10 cellular contexts compared by ENCODE assay signal in the genomic region with DNA sequence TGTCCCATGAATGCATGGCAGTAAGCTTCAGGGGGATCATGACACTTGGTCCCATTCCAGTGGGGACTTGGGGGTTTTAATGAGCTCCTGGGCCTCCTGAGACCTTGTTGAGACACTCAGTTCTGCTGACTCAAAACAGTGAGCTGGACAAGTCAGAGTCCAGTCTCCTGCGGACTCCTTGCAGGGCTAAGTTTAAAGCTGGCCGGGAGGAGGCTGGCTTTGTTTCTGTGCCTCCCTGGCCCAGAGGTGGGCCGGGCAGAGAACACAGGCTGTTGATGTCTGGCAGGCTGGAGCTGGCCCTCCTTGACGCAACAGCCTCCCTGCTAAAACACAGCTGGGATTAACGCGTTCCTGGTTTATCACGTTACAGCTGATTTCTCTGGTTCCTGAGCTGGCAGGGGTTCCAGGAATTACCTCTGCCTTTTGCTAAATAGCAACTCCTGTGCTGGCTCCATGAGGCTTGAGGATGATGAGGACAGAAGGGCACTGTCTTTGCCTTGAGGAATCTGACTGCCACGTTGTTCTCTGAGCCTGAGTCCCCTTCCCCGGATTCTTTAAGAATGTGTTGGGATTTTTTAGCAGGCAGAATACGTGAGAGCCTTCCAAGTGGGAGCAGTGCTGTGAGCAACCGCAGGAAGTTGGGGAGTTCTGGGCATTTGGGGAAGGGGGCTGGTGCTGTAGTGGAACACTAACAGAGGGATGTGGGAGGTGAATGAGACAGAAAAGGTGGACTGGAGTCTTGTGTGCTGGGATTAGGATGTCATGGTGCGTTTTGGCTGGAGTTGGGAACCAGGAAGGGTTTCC. TPM values are rescaled to one million over a fixed set of nuclear protein-coding genes. Genes with fewer than 3 reads are reported as not detected.
DNase-seq lines count a peak whose midpoint lies in the region; ATAC-seq and TF ChIP-seq lines count a peak whose summit lies in the region.
"Had no signal": no experiment of that assay in that cellular context is flagged by ENCODE, and none has a peak within 500 bp of the region (broad histone marks: within the 10 kb centered on the region; RNA-seq: fewer than 3 reads in every experiment).

No MANE protein-coding gene starts in this region.

- DNase-seq in D341Med (ENCODE audit: low spot score) (peak; percentile 45), RWPE1 (ENCODE audit: low spot score) (peak; percentile 36), fibroblast of lung (ENCODE audit: low read depth in 2 of 2) (peak; percentile 56 to 74), osteoblast (ENCODE audit: insufficient read length, low spot score, missing footprints) (no peak), NCI-H2196 (lab: John Stamatoyannopoulos, UW; ENCODE audit: unreplicated experiment) (no peak), omental fat pad (ENCODE audit: low spot score) (no peak)
- DNase-seq: activated CD4-positive, alpha-beta T cell treated with anti-CD3 and anti-CD28 coated beads, Interleukin-2, amount 10 ng/mL, durations not matched to agents 7 days and 5 days had no signal

- H3K4me2 ChIP-seq in fibroblast of lung (ENCODE audit: extremely low read depth, insufficient read depth, low read length) = peak overlapping the region; percentile 17
- peak overlapping the region; percentile 89 for H3K4me2 ChIP-seq in osteoblast (ENCODE audit: insufficient read depth, low read length)

- H2AFZ ChIP-seq in fibroblast of lung (ENCODE audit: low read length) = no peak overlapping the region
- no peak overlapping the region for H2AFZ ChIP-seq in osteoblast (ENCODE audit: low read length)

- H3K27me3 ChIP-seq in fibroblast of lung (ENCODE audit: control insufficient read depth, insufficient read depth, low read length) (peaks cover 13% of the 10 kb centered on the region), osteoblast (ENCODE audit: insufficient read depth, low read length) (peaks cover 11% of the 10 kb centered on the region)

- POLR2A ChIA-PET in RWPE1 (lab: Yijun Ruan, JAX; ENCODE audit: low non-redundant PET) = interaction anchor here (1.1 kb wide), 1 partner anchor 14 kb away, joined by 4 read pairs; no protein-coding TSS in a partner anchor

- no peak overlapping the region for H3K9ac ChIP-seq in fibroblast of lung (ENCODE audit: insufficient read depth, low read length)

- H3K27ac ChIP-seq in RWPE1 (peak overlapping the region; percentile 86), fibroblast of lung (ENCODE audit: insufficient read depth, low read length) (no peak overlapping the region), osteoblast (ENCODE audit: low read depth, low read length) (no peak overlapping the region)

- peaks cover 3% of the 10 kb centered on the region for H3K4me1 ChIP-seq in fibroblast of lung (ENCODE audit: control insufficient read depth, extremely low read depth, insufficient read depth, low read length)
- H3K4me1 ChIP-seq in osteoblast (ENCODE audit: insufficient read depth, low read length) = peaks cover 7% of the 10 kb centered on the region

- H3K9me3 ChIP-seq in fibroblast of lung (ENCODE audit: control insufficient read depth, insufficient read depth, low read depth, low read length) (no peaks in the 10 kb centered on the region), osteoblast (ENCODE audit: low read depth, low read length) (no peaks in the 10 kb centered on the region)

- no peaks in the 10 kb centered on the region for H4K20me1 ChIP-seq in fibroblast of lung (ENCODE audit: control insufficient read depth, extremely low read depth, insufficient read depth, low read length)
- peaks cover 6% of the 10 kb centered on the region for H4K20me1 ChIP-seq in osteoblast (ENCODE audit: insufficient read depth, low read length)

- ATAC-seq in GM18868 (IDR thresholded peaks at IDR 0.05; ENCODE audit: unreplicated experiment) (no peak), omental fat pad (ENCODE audit: low FRiP score) (no peak), HG03439 (IDR thresholded peaks at IDR 0.05; ENCODE audit: unreplicated experiment) (no peak)
- ATAC-seq: stimulated activated memory B cell treated with anti-CD40 and anti-IgM and Interleukin-4, amounts not matched to agents 10 μg/mL and 1 μg/mL and 100 μg/mL, for 72 hours had no signal

- H3K79me2 ChIP-seq in fibroblast of lung (ENCODE audit: control insufficient read depth, insufficient read depth, low read length) = no peaks in the 10 kb centered on the region
- peaks cover 28% of the 10 kb centered on the region for H3K79me2 ChIP-seq in osteoblast (ENCODE audit: insufficient read depth, low read length)

- TF ChIP-seq CTCF in RWPE1 (conservative IDR thresholded peaks at IDR 0.05; ENCODE audit: low read depth) (no peak), fibroblast of lung (conservative IDR thresholded peaks at IDR 0.05 in 1 of 2, IDR thresholded peaks at IDR 0.05 in 1 of 2; ENCODE audit: low read depth in 1 of 2, low read length in 2 of 2) (no peak), osteoblast (IDR thresholded peaks at IDR 0.05; ENCODE audit: extremely low read depth, low read depth, low read length) (no peak), omental fat pad (IDR thresholded peaks at IDR 0.05) (no peak)

- H3K4me3 ChIP-seq in fibroblast of lung (replicated peaks in 1 of 4; ENCODE audit: control extremely low read depth in 1 of 4, insufficient read depth in 1 of 4, low read depth in 3 of 4, low read length in 4 of 4) (peak overlapping the region in 2 of 4 experiments; percentile 43 to 75), osteoblast (ENCODE audit: insufficient read depth, low read length) (peak overlapping the region; percentile 89)

- CTCF ChIA-PET in RWPE1 (lab: Yijun Ruan, JAX) = interaction anchor here (0.8 to 1.6 kb wide), 2 partner anchors 32 to 1279 kb away, joined by 3 to 5 read pairs; no protein-coding TSS in a partner anchor

- H3K36me3 ChIP-seq in fibroblast of lung (ENCODE audit: control insufficient read depth, insufficient read depth, low read length) (no peaks in the 10 kb centered on the region), osteoblast (ENCODE audit: insufficient read depth, low read length) (peaks cover 4% of the 10 kb centered on the region)

RNA-seq across cellular contexts. Expression of a gene that starts 2.0 kb away (rescaled TPM):
- total RNA-seq in fibroblast of lung (10.3 and 16.3 TPM in 2 replicates), osteoblast (15.3 and 15.6 TPM in 2 replicates), omental fat pad (100 to 1,000 TPM in 3 of 4 donors, 10 to 100 TPM in 1; 57.5 to 138 (median 105) TPM)
- 5.8 and 6.5 TPM in 2 replicates for polyA plus RNA-seq in fibroblast of lung
- polyA plus RNA-seq in fibroblast of lung (2012) = 7.0 and 9.9 TPM in 2 replicates
- polyA minus RNA-seq in fibroblast of lung (ENCODE audit: low replicate concordance) = 34.6 and 65.4 TPM in 2 replicates

RNA-seq across cellular contexts. Expression of a gene that starts 55.2 kb away (rescaled TPM):
- total RNA-seq in fibroblast of lung (9.5 and 12.1 TPM in 2 replicates), osteoblast (7.7 and 9.8 TPM in 2 replicates), omental fat pad (1 to 10 TPM; 4.0 to 6.6 (median 4.7) TPM)
- polyA plus RNA-seq in fibroblast of lung = 11.4 and 11.6 TPM in 2 replicates
- 8.6 and 10.2 TPM in 2 replicates for polyA plus RNA-seq in fibroblast of lung (2012)
- 1.7 and 2.2 TPM in 2 replicates for polyA minus RNA-seq in fibroblast of lung (ENCODE audit: low replicate concordance)

Comparison
In these comparisons a context has a peak if more than half of its experiments do, and no peak if none do; other contexts are left out.
1. DNase-seq: peak in D341Med (single experiment), RWPE1 (single experiment) and fibroblast of lung (2 of 2); none in osteoblast (single experiment), NCI-H2196 (single experiment) and omental fat pad (single experiment).